ENCODE assay signal across 1 cellular context in genomic region chr20:50284811-50285375, GRCh38.
TF ChIP-seq lines count a peak whose summit lies in the region.

No MANE protein-coding gene starts in this region.

TF ChIP-seq in HepG2, 621 proteins besides CTCF, POLR2A, EP300 and RAD21 (continued from another document and continues in another):
- no peak for TF ChIP-seq ZBTB3 (CRISPR knock-in tag; IDR thresholded peaks at IDR 0.05; ENCODE audit: borderline replicate concordance, low read depth)
- TF ChIP-seq ZNF234 (CRISPR knock-in tag; conservative IDR thresholded peaks at IDR 0.05): no peak
- no peak for TF ChIP-seq MAF1 (CRISPR knock-in tag; IDR thresholded peaks at IDR 0.05; ENCODE audit: borderline replicate concordance)
- TF ChIP-seq HOXA3 (CRISPR knock-in tag; IDR thresholded peaks at IDR 0.05): no peak
- no peak for TF ChIP-seq HBP1 (CRISPR knock-in tag; IDR thresholded peaks at IDR 0.05; ENCODE audit: low read depth)
- TF ChIP-seq ARHGAP35 (CRISPR knock-in tag; IDR thresholded peaks at IDR 0.05; ENCODE audit: borderline replicate concordance): no peak
- no peak for TF ChIP-seq SMC3 (IDR thresholded peaks at IDR 0.05; ENCODE audit: low read length)
- TF ChIP-seq ZNF496 (CRISPR knock-in tag; IDR thresholded peaks at IDR 0.05; ENCODE audit: insufficient replicate concordance): no peak
- TF ChIP-seq UBTF (CRISPR knock-in tag; IDR thresholded peaks at IDR 0.05): 0 out of 2 replicates have a peak, but pooled peaks have one; percentile 26
- no peak for TF ChIP-seq ZNF224 (CRISPR knock-in tag; IDR thresholded peaks at IDR 0.05)
- no peak for TF ChIP-seq CBFB (CRISPR knock-in tag; IDR thresholded peaks at IDR 0.05)
- no peak for TF ChIP-seq ZFP91 (CRISPR knock-in tag; IDR thresholded peaks at IDR 0.05; ENCODE audit: borderline replicate concordance)
- no peak for TF ChIP-seq AGO2 (optimal IDR thresholded peaks at IDR 0.05; ENCODE audit: low read depth, low read length)
- no peak for TF ChIP-seq ZNF737 (CRISPR knock-in tag; IDR thresholded peaks at IDR 0.05; ENCODE audit: borderline replicate concordance)
- peak; percentile 47; the same call in 1 of the 2 replicates for TF ChIP-seq ZNF687 (CRISPR knock-in tag; IDR thresholded peaks at IDR 0.05)
- no peak for TF ChIP-seq POLR2G (IDR thresholded peaks at IDR 0.05; ENCODE audit: low read depth, low read length)
- TF ChIP-seq RARA (CRISPR knock-in tag; IDR thresholded peaks at IDR 0.05): no peak
- TF ChIP-seq POGZ (CRISPR knock-in tag; IDR thresholded peaks at IDR 0.05): no peak
- no peak for TF ChIP-seq MYC (CRISPR knock-in tag; IDR thresholded peaks at IDR 0.05; ENCODE audit: borderline replicate concordance)
- TF ChIP-seq BRCA1 (CRISPR knock-in tag; IDR thresholded peaks at IDR 0.05): no peak
- TF ChIP-seq CC2D1A (CRISPR knock-in tag; IDR thresholded peaks at IDR 0.05): no peak
- no peak for TF ChIP-seq ZNF562 (CRISPR knock-in tag; IDR thresholded peaks at IDR 0.05; ENCODE audit: borderline replicate concordance)
- no peak for TF ChIP-seq KLF9 (CRISPR knock-in tag; IDR thresholded peaks at IDR 0.05; ENCODE audit: low read depth)
- no peak for TF ChIP-seq PLSCR1 (CRISPR knock-in tag; IDR thresholded peaks at IDR 0.05; ENCODE audit: borderline replicate concordance)
- no peak for TF ChIP-seq RARG (CRISPR knock-in tag; IDR thresholded peaks at IDR 0.05; ENCODE audit: low read depth)
- no peak for TF ChIP-seq ATF7-NPFF (CRISPR knock-in tag; IDR thresholded peaks at IDR 0.05; ENCODE audit: low read depth)
- TF ChIP-seq ZNF549 (CRISPR knock-in tag; IDR thresholded peaks at IDR 0.05): no peak
- TF ChIP-seq ZBTB38 (CRISPR knock-in tag; IDR thresholded peaks at IDR 0.05): peak; percentile 15; the same call in 1 of the 2 replicates
- TF ChIP-seq SAP130 (CRISPR knock-in tag; IDR thresholded peaks at IDR 0.05; ENCODE audit: low read depth): no peak
- TF ChIP-seq ESRRA (CRISPR knock-in tag; IDR thresholded peaks at IDR 0.05; ENCODE audit: low read depth): no peak
- TF ChIP-seq ZBTB14 (CRISPR knock-in tag; IDR thresholded peaks at IDR 0.05): no peak
- TF ChIP-seq ZFP41 (CRISPR knock-in tag; IDR thresholded peaks at IDR 0.05; ENCODE audit: borderline replicate concordance): 0 out of 2 replicates have a peak, but pooled peaks have one; percentile 69
- no peak for TF ChIP-seq ZNF576 (CRISPR knock-in tag; IDR thresholded peaks at IDR 0.05)
- no peak for TF ChIP-seq PRPF4 (IDR thresholded peaks at IDR 0.05; ENCODE audit: low read depth, low read length, poor library complexity, severe bottlenecking)
- TF ChIP-seq PCBP1 (IDR thresholded peaks at IDR 0.05; ENCODE audit: borderline replicate concordance, low read depth, low read length): no peak
- TF ChIP-seq ZNF713 (CRISPR knock-in tag; IDR thresholded peaks at IDR 0.05): no peak
- TF ChIP-seq MBD4 (IDR thresholded peaks at IDR 0.05; ENCODE audit: borderline replicate concordance, low read length): no peak
- peak; percentile 72; the same call in 1 of the 2 replicates for TF ChIP-seq ZBTB4 (CRISPR knock-in tag; IDR thresholded peaks at IDR 0.05; ENCODE audit: borderline replicate concordance)
- TF ChIP-seq MTA3 (CRISPR knock-in tag; IDR thresholded peaks at IDR 0.05): no peak
- TF ChIP-seq ZNF644 (CRISPR knock-in tag; IDR thresholded peaks at IDR 0.05; ENCODE audit: low read depth): no peak
- no peak for TF ChIP-seq CERS6 (CRISPR knock-in tag; IDR thresholded peaks at IDR 0.05)
- TF ChIP-seq ZFY (CRISPR knock-in tag; IDR thresholded peaks at IDR 0.05): 0 out of 2 replicates have a peak, but pooled peaks have one; percentile 18
- TF ChIP-seq ZNF768 (CRISPR knock-in tag; IDR thresholded peaks at IDR 0.05): no peak
- no peak for TF ChIP-seq FOXK1 (CRISPR knock-in tag; IDR thresholded peaks at IDR 0.05; ENCODE audit: borderline replicate concordance, low read depth)
- 0 out of 2 replicates have a peak, but pooled peaks have one; percentile 30 for TF ChIP-seq ZNF607 (CRISPR knock-in tag; IDR thresholded peaks at IDR 0.05; ENCODE audit: borderline replicate concordance)
- TF ChIP-seq SOX13 (IDR thresholded peaks at IDR 0.05): no peak
- TF ChIP-seq SOX13 (CRISPR knock-in tag; conservative IDR thresholded peaks at IDR 0.05 in 1 of 2, IDR thresholded peaks at IDR 0.05 in 1 of 2): no peak
- TF ChIP-seq TBX2 (CRISPR knock-in tag; IDR thresholded peaks at IDR 0.05; ENCODE audit: borderline replicate concordance): no peak
- no peak for TF ChIP-seq ZMYM3 (CRISPR knock-in tag; IDR thresholded peaks at IDR 0.05)
- TF ChIP-seq IKZF1 (IDR thresholded peaks at IDR 0.05): no peak
